ENCODE assay signal across 1 cellular context in genomic region chr7:43869018-43869897, GRCh38.
A peak's percentile ranks its signal among the peaks of the same experiment; 100 is the strongest.
TF ChIP-seq lines count a peak whose summit lies in the region.

Gene MRPS24, minus strand, starts transcription at chr7:43869517. Its CDS starts 22 bp downstream, at chr7:43869495.

TF ChIP-seq in HepG2, 621 proteins besides CTCF, POLR2A, EP300 and RAD21 (continued from another document):
- TF ChIP-seq ZBTB40 (IDR thresholded peaks at IDR 0.05), result no peak
- peak; percentile 71 for TF ChIP-seq ZBTB40 (CRISPR knock-in tag; IDR thresholded peaks at IDR 0.05)
- TF ChIP-seq GTF3A (CRISPR knock-in tag; conservative IDR thresholded peaks at IDR 0.05), result no peak
- no peak for TF ChIP-seq NFATC3 (CRISPR knock-in tag; IDR thresholded peaks at IDR 0.05)
- TF ChIP-seq NKX3-1 (CRISPR knock-in tag; IDR thresholded peaks at IDR 0.05), result no peak
- peak; percentile 83; the same call in 1 of the 2 replicates for TF ChIP-seq ARID4A (CRISPR knock-in tag; IDR thresholded peaks at IDR 0.05; ENCODE audit: borderline replicate concordance)
- TF ChIP-seq MAZ (IDR thresholded peaks at IDR 0.05; ENCODE audit: borderline replicate concordance, low read depth, low read length), result peak; percentile 82
- peak; percentile 95 for TF ChIP-seq MAZ (CRISPR knock-in tag; IDR thresholded peaks at IDR 0.05; ENCODE audit: low read depth)
- no peak for TF ChIP-seq NFIC (IDR thresholded peaks at IDR 0.05; ENCODE audit: low read length)
- TF ChIP-seq, protein P1, sequence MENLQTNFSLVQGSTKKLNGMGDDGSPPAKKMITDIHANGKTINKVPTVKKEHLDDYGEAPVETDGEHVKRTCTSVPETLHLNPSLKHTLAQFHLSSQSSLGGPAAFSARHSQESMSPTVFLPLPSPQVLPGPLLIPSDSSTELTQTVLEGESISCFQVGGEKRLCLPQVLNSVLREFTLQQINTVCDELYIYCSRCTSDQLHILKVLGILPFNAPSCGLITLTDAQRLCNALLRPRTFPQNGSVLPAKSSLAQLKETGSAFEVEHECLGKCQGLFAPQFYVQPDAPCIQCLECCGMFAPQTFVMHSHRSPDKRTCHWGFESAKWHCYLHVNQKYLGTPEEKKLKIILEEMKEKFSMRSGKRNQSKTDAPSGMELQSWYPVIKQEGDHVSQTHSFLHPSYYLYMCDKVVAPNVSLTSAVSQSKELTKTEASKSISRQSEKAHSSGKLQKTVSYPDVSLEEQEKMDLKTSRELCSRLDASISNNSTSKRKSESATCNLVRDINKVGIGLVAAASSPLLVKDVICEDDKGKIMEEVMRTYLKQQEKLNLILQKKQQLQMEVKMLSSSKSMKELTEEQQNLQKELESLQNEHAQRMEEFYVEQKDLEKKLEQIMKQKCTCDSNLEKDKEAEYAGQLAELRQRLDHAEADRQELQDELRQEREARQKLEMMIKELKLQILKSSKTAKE (CRISPR knock-in tag; IDR thresholded peaks at IDR 0.05; ENCODE audit: borderline replicate concordance), result no peak
- peak; percentile 66 for TF ChIP-seq IKZF4 (CRISPR knock-in tag; IDR thresholded peaks at IDR 0.05; ENCODE audit: borderline replicate concordance, low read depth, not compliant biosample characterization)
- TF ChIP-seq, protein P2, sequence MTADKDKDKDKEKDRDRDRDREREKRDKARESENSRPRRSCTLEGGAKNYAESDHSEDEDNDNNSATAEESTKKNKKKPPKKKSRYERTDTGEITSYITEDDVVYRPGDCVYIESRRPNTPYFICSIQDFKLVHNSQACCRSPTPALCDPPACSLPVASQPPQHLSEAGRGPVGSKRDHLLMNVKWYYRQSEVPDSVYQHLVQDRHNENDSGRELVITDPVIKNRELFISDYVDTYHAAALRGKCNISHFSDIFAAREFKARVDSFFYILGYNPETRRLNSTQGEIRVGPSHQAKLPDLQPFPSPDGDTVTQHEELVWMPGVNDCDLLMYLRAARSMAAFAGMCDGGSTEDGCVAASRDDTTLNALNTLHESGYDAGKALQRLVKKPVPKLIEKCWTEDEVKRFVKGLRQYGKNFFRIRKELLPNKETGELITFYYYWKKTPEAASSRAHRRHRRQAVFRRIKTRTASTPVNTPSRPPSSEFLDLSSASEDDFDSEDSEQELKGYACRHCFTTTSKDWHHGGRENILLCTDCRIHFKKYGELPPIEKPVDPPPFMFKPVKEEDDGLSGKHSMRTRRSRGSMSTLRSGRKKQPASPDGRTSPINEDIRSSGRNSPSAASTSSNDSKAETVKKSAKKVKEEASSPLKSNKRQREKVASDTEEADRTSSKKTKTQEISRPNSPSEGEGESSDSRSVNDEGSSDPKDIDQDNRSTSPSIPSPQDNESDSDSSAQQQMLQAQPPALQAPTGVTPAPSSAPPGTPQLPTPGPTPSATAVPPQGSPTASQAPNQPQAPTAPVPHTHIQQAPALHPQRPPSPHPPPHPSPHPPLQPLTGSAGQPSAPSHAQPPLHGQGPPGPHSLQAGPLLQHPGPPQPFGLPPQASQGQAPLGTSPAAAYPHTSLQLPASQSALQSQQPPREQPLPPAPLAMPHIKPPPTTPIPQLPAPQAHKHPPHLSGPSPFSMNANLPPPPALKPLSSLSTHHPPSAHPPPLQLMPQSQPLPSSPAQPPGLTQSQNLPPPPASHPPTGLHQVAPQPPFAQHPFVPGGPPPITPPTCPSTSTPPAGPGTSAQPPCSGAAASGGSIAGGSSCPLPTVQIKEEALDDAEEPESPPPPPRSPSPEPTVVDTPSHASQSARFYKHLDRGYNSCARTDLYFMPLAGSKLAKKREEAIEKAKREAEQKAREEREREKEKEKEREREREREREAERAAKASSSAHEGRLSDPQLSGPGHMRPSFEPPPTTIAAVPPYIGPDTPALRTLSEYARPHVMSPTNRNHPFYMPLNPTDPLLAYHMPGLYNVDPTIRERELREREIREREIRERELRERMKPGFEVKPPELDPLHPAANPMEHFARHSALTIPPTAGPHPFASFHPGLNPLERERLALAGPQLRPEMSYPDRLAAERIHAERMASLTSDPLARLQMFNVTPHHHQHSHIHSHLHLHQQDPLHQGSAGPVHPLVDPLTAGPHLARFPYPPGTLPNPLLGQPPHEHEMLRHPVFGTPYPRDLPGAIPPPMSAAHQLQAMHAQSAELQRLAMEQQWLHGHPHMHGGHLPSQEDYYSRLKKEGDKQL (CRISPR knock-in tag; IDR thresholded peaks at IDR 0.05; ENCODE audit: low read depth), result no peak
- TF ChIP-seq FOXO1 (CRISPR knock-in tag; IDR thresholded peaks at IDR 0.05), result 0 out of 2 replicates have a peak, but pooled peaks have one; percentile 11
- peak; percentile 9; the same call in 1 of the 2 replicates for TF ChIP-seq ETV5 (CRISPR knock-in tag; IDR thresholded peaks at IDR 0.05; ENCODE audit: borderline replicate concordance)
- no peak for TF ChIP-seq ZNF761 (CRISPR knock-in tag; conservative IDR thresholded peaks at IDR 0.05)
- no peak for TF ChIP-seq GZF1 (CRISPR knock-in tag; IDR thresholded peaks at IDR 0.05)
- peak; percentile 83 for TF ChIP-seq TEAD3 (CRISPR knock-in tag; optimal IDR thresholded peaks at IDR 0.05; ENCODE audit: borderline replicate concordance)
- TF ChIP-seq DNMT1 (CRISPR knock-in tag; IDR thresholded peaks at IDR 0.05), result no peak
- TF ChIP-seq KDM4B (CRISPR knock-in tag; IDR thresholded peaks at IDR 0.05), result peak; percentile 21; the same call in 1 of the 2 replicates
- no peak for TF ChIP-seq PHB2 (IDR thresholded peaks at IDR 0.05; ENCODE audit: partially characterized antibody)
- peak; percentile 58 for TF ChIP-seq RXRA (CRISPR knock-in tag; IDR thresholded peaks at IDR 0.05)
- peak; percentile 47 for TF ChIP-seq NCOA2 (CRISPR knock-in tag; IDR thresholded peaks at IDR 0.05)
- peak; percentile 72 for TF ChIP-seq ZNF274 (CRISPR knock-in tag; IDR thresholded peaks at IDR 0.05)
- 0 out of 2 replicates have a peak, but pooled peaks have one; percentile 38 for TF ChIP-seq ZNF639 (CRISPR knock-in tag; conservative IDR thresholded peaks at IDR 0.05)
- 0 out of 2 replicates have a peak, but pooled peaks have one; percentile 76 for TF ChIP-seq PCBP1 (IDR thresholded peaks at IDR 0.05; ENCODE audit: borderline replicate concordance, low read depth, low read length)
- no peak for TF ChIP-seq NR1H2 (CRISPR knock-in tag; IDR thresholded peaks at IDR 0.05; ENCODE audit: borderline replicate concordance, low read depth)
- TF ChIP-seq TARDBP (CRISPR knock-in tag; IDR thresholded peaks at IDR 0.05), result peak; percentile 79
- TF ChIP-seq, protein P3, sequence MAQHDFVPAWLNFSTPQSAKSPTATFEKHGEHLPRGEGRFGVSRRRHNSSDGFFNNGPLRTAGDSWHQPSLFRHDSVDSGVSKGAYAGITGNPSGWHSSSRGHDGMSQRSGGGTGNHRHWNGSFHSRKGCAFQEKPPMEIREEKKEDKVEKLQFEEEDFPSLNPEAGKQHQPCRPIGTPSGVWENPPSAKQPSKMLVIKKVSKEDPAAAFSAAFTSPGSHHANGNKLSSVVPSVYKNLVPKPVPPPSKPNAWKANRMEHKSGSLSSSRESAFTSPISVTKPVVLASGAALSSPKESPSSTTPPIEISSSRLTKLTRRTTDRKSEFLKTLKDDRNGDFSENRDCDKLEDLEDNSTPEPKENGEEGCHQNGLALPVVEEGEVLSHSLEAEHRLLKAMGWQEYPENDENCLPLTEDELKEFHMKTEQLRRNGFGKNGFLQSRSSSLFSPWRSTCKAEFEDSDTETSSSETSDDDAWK (CRISPR knock-in tag; IDR thresholded peaks at IDR 0.05), result no peak
- no peak for TF ChIP-seq MLLT10 (CRISPR knock-in tag; IDR thresholded peaks at IDR 0.05)
- 0 out of 2 replicates have a peak, but pooled peaks have one; percentile 23 for TF ChIP-seq ZNF430 (CRISPR knock-in tag; IDR thresholded peaks at IDR 0.05)
TF ChIP-seq in HepG2: peak in this region for 210.
